ENCODE assay signal across 8 cellular contexts in genomic region chr14:24058260-24058950, GRCh38. TPM values are rescaled to one million over a fixed set of nuclear protein-coding genes. Genes with fewer than 3 reads are reported as not detected.
A peak's percentile ranks its signal among the peaks of the same experiment; 100 is the strongest.
DNase-seq lines count a peak whose midpoint lies in the region; ATAC-seq and TF ChIP-seq lines count a peak whose summit lies in the region.

No MANE protein-coding gene starts in this region.

- peaks cover 44% of the 10 kb centered on the region for H3K27me3 Mint-ChIP-seq in activated naive CD4-positive, alpha-beta T cell treated with anti-CD3 and anti-CD28 coated beads, Interleukin-2, amount 10 ng/mL, durations not matched to agents 7 days and 5 days
- peaks cover 16% of the 10 kb centered on the region for H3K27me3 Mint-ChIP-seq in osteocyte (ENCODE audit: unreplicated experiment)

- H3K9me3 ChIP-seq in gastroesophageal sphincter = no peaks in the 10 kb centered on the region

- TF ChIP-seq CTCF in gastroesophageal sphincter (IDR thresholded peaks at IDR 0.05) (peak in 3 of 4 experiments; percentile 73 to 97 (median 94)), osteocyte (IDR thresholded peaks at IDR 0.05) (peak; percentile 69)

- no peak overlapping the region for H3K27ac ChIP-seq in gastroesophageal sphincter

- H3K27me3 ChIP-seq in gastroesophageal sphincter = peaks cover 44% of the 10 kb centered on the region

- H3K4me1 Mint-ChIP-seq in activated naive CD4-positive, alpha-beta T cell treated with anti-CD3 and anti-CD28 coated beads, Interleukin-2, amount 10 ng/mL, durations not matched to agents 7 days and 5 days = peaks cover 6% of the 10 kb centered on the region
- no peaks in the 10 kb centered on the region for H3K4me1 Mint-ChIP-seq in osteocyte (ENCODE audit: unreplicated experiment)

- peak; percentile 84 for DNase-seq in activated naive CD4-positive, alpha-beta T cell treated with anti-CD3 and anti-CD28 coated beads, Interleukin-2, amount 10 ng/mL, durations not matched to agents 7 days and 5 days
- DNase-seq in activated naive CD4-positive, alpha-beta T cell treated with Interleukin-2 at 50 U/mL for 16 hours = no peak
- peak; percentile 70 to 85 for DNase-seq in NCI-H524 (lab: John Stamatoyannopoulos, UW)
- peak; percentile 27 for DNase-seq in activated T-helper 1 cell treated with Interleukin-2 at 50 U/mL for 16 hours (ENCODE audit: low read depth)
- DNase-seq in osteocyte (ENCODE audit: extremely low spot score, unreplicated experiment) = no peak
- no peak for DNase-seq in activated CD4-positive, alpha-beta T cell treated with anti-CD3 and anti-CD28 coated beads for 48 hours

- H3K9me3 Mint-ChIP-seq in activated naive CD4-positive, alpha-beta T cell treated with anti-CD3 and anti-CD28 coated beads, Interleukin-2, amount 10 ng/mL, durations not matched to agents 7 days and 5 days = no peaks in the 10 kb centered on the region
- no peaks in the 10 kb centered on the region for H3K9me3 Mint-ChIP-seq in osteocyte (ENCODE audit: unreplicated experiment)

- ATAC-seq in HG02870 (IDR thresholded peaks at IDR 0.05; ENCODE audit: unreplicated experiment) (peak; percentile 68), gastroesophageal sphincter (peak; percentile 81)

- no peak for TF ChIP-seq POLR2A in gastroesophageal sphincter (IDR thresholded peaks at IDR 0.05)

- peak overlapping the region; percentile 19 for H3K27ac Mint-ChIP-seq in activated naive CD4-positive, alpha-beta T cell treated with anti-CD3 and anti-CD28 coated beads, Interleukin-2, amount 10 ng/mL, durations not matched to agents 7 days and 5 days
- no peak overlapping the region for H3K27ac Mint-ChIP-seq in osteocyte (ENCODE audit: unreplicated experiment)

- peaks cover 0 to 7% (median 0%) of the 10 kb centered on the region in 3 donors for H3K4me1 ChIP-seq in gastroesophageal sphincter

- no peaks in the 10 kb centered on the region for H3K36me3 Mint-ChIP-seq in activated naive CD4-positive, alpha-beta T cell treated with anti-CD3 and anti-CD28 coated beads, Interleukin-2, amount 10 ng/mL, durations not matched to agents 7 days and 5 days
- no peaks in the 10 kb centered on the region for H3K36me3 Mint-ChIP-seq in osteocyte (ENCODE audit: unreplicated experiment)

- TF ChIP-seq EP300 in gastroesophageal sphincter (IDR thresholded peaks at IDR 0.05) = no peak

- no peaks in the 10 kb centered on the region for H3K36me3 ChIP-seq in gastroesophageal sphincter

- no peak overlapping the region for H3K4me3 Mint-ChIP-seq in activated naive CD4-positive, alpha-beta T cell treated with anti-CD3 and anti-CD28 coated beads, Interleukin-2, amount 10 ng/mL, durations not matched to agents 7 days and 5 days
- H3K4me3 Mint-ChIP-seq in osteocyte (ENCODE audit: unreplicated experiment) = no peak overlapping the region

- 28 to 50% methylated on average over 2 of the region's 7 CpGs for WGBS in gastroesophageal sphincter (ENCODE audit: low coverage in 1 of 2), 2 donors

- CTCF ChIA-PET in activated naive CD4-positive, alpha-beta T cell treated with anti-CD3 and anti-CD28 coated beads, Interleukin-2, amount 10 ng/mL, durations not matched to agents 7 days and 5 days (lab: Charles Lee) = interaction anchor here (0.8 to 7.8 kb wide), 31 partner anchors 8 to 254 kb away, joined by 3 to 240 read pairs (median 4); partner anchors contain the start of genes CIDEB, CPNE6, DCAF11 and EMC9

- H3K4me3 ChIP-seq in gastroesophageal sphincter = no peak overlapping the region

RNA-seq across cellular contexts. Expression of gene CARMIL3, which starts 6.6 kb away (rescaled TPM):
- total RNA-seq in gastroesophageal sphincter (under 1 TPM in 3 of 4 donors, not detected in 1; 0.12 to 0.47 (median 0.17) TPM), osteocyte (0.31 and 0.35 TPM in 2 replicates)

RNA-seq across cellular contexts. Expression of gene CPNE6, which starts 13.0 kb away (rescaled TPM):
- 1 to 10 TPM in 1 of 4 donors, not detected in 3; 1.5 TPM for total RNA-seq in gastroesophageal sphincter
- not detected in 2 replicates for total RNA-seq in osteocyte

RNA-seq across cellular contexts. Expression of gene PCK2, which starts 35.7 kb away (rescaled TPM):
- total RNA-seq in gastroesophageal sphincter = 10 to 100 TPM in 3 of 4 donors, 1 to 10 TPM in 1; 9.2 to 14.9 (median 11.6) TPM
- total RNA-seq in osteocyte = 66.0 and 75.1 TPM in 2 replicates

RNA-seq across cellular contexts. Expression of gene DCAF11, which starts 56.2 kb away (rescaled TPM):
- 10 to 100 TPM; 58.0 to 81.6 (median 71.6) TPM for total RNA-seq in gastroesophageal sphincter
- total RNA-seq in osteocyte = 50.2 and 52.8 TPM in 2 replicates

RNA-seq across cellular contexts. Expression of gene NRL, which starts 56.3 kb away (rescaled TPM):
- total RNA-seq in gastroesophageal sphincter (10 to 100 TPM in 1 of 4 donors, 1 to 10 TPM in 1, under 1 TPM in 1, not detected in 1; 0.81 to 10.4 (median 5.0) TPM), osteocyte (1.2 and 1.9 TPM in 2 replicates)

Comparison
In these comparisons a context has a peak if more than half of its experiments do, and no peak if none do; other contexts are left out.
1. DNase-seq: peak in activated naive CD4-positive, alpha-beta T cell treated with anti-CD3 and anti-CD28 coated beads, Interleukin-2, amount 10 ng/mL, durations not matched to agents 7 days and 5 days (single experiment), NCI-H524 (2 of 2) and activated T-helper 1 cell treated with Interleukin-2 at 50 U/mL for 16 hours (single experiment); none in activated naive CD4-positive, alpha-beta T cell treated with Interleukin-2 at 50 U/mL for 16 hours (single experiment), osteocyte (single experiment) and activated CD4-positive, alpha-beta T cell treated with anti-CD3 and anti-CD28 coated beads for 48 hours (single experiment).